8 cellular contexts compared by ENCODE assay signal in the genomic region with DNA sequence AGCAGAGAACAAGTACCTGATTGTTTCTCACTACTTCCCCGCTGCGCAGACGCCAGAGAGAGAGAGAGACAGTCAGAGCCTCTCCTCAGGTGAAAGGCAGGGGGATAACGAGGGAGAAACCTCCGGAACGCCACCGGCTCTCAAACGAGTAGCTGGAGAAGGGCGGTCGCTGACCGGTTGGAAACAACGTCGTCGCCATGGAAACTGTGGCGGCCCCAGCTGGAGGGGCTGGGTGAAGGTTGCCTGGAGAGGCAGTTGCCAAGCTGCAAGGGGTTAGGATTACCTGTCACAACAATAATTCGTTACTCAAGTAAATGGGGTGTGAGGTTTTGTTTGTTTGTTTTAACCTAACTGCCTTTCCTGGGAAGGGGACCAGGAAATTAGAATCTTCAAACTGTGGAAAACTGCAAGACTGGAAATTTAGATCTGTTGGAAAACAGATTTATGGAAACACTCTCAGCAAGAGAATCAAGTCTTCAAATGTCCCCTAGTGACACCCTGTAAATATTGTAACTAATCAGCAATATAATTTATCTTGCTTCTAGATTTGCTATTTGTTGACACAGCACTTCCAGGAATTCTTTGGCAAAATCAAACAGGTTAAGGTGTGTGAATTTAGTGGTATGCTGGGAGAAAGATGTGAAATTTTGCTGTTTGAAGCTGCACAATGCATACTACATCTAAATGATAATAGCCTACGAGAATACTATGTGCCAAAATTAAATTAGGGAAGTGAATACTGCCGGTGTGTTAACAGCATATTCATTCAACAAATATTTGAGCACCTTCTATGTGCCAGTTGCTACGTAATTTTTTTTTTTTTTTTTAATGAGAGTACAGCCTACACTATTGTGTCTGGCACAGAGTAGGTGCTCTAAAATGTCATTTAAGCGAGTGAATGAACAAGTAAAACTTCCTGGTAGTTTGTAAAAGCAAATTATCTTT. TPM values are rescaled to one million over a fixed set of nuclear protein-coding genes. Genes with fewer than 3 reads are reported as not detected.
DNase-seq lines count a peak whose midpoint lies in the region; ATAC-seq and TF ChIP-seq lines count a peak whose summit lies in the region.

A gene with protein sequence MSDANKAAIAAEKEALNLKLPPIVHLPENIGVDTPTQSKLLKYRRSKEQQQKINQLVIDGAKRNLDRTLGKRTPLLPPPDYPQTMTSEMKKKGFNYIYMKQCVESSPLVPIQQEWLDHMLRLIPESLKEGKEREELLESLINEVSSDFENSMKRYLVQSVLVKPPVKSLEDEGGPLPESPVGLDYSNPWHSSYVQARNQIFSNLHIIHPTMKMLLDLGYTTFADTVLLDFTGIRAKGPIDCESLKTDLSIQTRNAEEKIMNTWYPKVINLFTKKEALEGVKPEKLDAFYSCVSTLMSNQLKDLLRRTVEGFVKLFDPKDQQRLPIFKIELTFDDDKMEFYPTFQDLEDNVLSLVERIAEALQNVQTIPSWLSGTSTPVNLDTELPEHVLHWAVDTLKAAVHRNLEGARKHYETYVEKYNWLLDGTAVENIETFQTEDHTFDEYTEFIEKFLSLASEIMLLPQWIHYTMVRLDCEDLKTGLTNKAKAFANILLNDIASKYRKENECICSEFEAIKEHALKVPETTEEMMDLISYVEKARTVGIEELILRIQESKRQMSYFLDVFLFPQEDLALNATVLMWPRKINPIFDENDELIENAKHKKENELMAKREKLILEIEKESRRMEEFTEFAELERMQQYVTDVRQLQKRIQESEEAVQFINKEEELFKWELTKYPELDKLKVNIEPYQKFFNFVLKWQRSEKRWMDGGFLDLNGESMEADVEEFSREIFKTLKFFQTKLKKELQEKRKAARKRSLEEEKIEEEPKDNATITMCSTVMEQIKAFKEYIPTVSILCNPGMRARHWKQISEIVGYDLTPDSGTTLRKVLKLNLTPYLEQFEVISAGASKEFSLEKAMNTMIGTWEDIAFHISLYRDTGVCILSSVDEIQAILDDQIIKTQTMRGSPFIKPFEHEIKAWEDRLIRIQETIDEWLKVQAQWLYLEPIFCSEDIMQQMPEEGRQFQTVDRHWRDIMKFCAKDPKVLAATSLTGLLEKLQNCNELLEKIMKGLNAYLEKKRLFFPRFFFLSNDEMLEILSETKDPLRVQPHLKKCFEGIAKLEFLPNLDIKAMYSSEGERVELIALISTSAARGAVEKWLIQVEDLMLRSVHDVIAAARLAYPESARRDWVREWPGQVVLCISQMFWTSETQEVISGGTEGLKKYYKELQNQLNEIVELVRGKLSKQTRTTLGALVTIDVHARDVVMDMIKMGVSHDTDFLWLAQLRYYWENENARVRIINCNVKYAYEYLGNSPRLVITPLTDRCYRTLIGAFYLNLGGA (N-terminal part only) (minus strand): TSS at position 164 of the 945 bp plus-strand sequence. CDS start 1,474 bp downstream, outside the sequence.

- no peak within 1 kb of the TSS for H3K27ac Mint-ChIP-seq in activated naive CD4-positive, alpha-beta T cell treated with anti-CD3 and anti-CD28 coated beads, Interleukin-2, amount 10 ng/mL, durations not matched to agents 7 days and 5 days
- no peak within 1 kb of the TSS for H3K27ac Mint-ChIP-seq in activated naive CD4-positive, alpha-beta T cell treated with anti-CD3 and anti-CD28 coated beads, Interleukin-2, amount 50 U/mL, for 72 hours
- peak within 1 kb of the TSS; percentile 8 for H3K27ac Mint-ChIP-seq in memory B cell
- no peak within 1 kb of the TSS for H3K27ac Mint-ChIP-seq in activated T-helper 17 cell treated with anti-CD3 and anti-CD28 coated beads, Interleukin-2, amount 50 U/mL, for 72 hours

- no peaks in the 10 kb centered on the region for H3K9me3 ChIP-seq in colonic mucosa

- DNase-seq in activated naive CD4-positive, alpha-beta T cell treated with anti-CD3 and anti-CD28 coated beads, Interleukin-2, amount 10 ng/mL, durations not matched to agents 7 days and 5 days = peak; percentile 38
- no peak for DNase-seq in activated naive CD4-positive, alpha-beta T cell treated with anti-CD3 and anti-CD28 coated beads, Interleukin-2, amount 50 U/mL, for 72 hours (ENCODE audit: low spot score in 2 of 2)
- DNase-seq in NCI-H2196 treated with DMSO at 0.1 percent for 48 hours (lab: John Stamatoyannopoulos, UW; ENCODE audit: unreplicated experiment) (peak; percentile 30), colonic mucosa (peak; percentile 55), memory B cell (ENCODE audit: low spot score in 2 of 2) (no peak), dedifferentiated amniotic fluid mesenchymal stem cell (ENCODE audit: extremely low spot score) (no peak)

- no peaks in the 10 kb centered on the region for H3K36me3 ChIP-seq in colonic mucosa

- H3K4me3 ChIP-seq in colonic mucosa = peak within 1 kb of the TSS; percentile 23

- H3K36me3 Mint-ChIP-seq in activated naive CD4-positive, alpha-beta T cell treated with anti-CD3 and anti-CD28 coated beads, Interleukin-2, amount 10 ng/mL, durations not matched to agents 7 days and 5 days = no peaks in the 10 kb centered on the region
- H3K36me3 Mint-ChIP-seq in activated naive CD4-positive, alpha-beta T cell treated with anti-CD3 and anti-CD28 coated beads, Interleukin-2, amount 50 U/mL, for 72 hours = no peaks in the 10 kb centered on the region
- H3K36me3 Mint-ChIP-seq in memory B cell = no peaks in the 10 kb centered on the region
- no peaks in the 10 kb centered on the region for H3K36me3 Mint-ChIP-seq in activated T-helper 17 cell treated with anti-CD3 and anti-CD28 coated beads, Interleukin-2, amount 50 U/mL, for 72 hours (ENCODE audit: low read depth)

- no peak within 1 kb of the TSS for H3K4me3 Mint-ChIP-seq in activated naive CD4-positive, alpha-beta T cell treated with anti-CD3 and anti-CD28 coated beads, Interleukin-2, amount 10 ng/mL, durations not matched to agents 7 days and 5 days
- H3K4me3 Mint-ChIP-seq in memory B cell = peak within 1 kb of the TSS; percentile 58
- H3K4me3 Mint-ChIP-seq in activated T-helper 17 cell treated with anti-CD3 and anti-CD28 coated beads, Interleukin-2, amount 50 U/mL, for 72 hours = no peak within 1 kb of the TSS

- H3K9me3 Mint-ChIP-seq in activated naive CD4-positive, alpha-beta T cell treated with anti-CD3 and anti-CD28 coated beads, Interleukin-2, amount 10 ng/mL, durations not matched to agents 7 days and 5 days = no peaks in the 10 kb centered on the region
- H3K9me3 Mint-ChIP-seq in activated naive CD4-positive, alpha-beta T cell treated with anti-CD3 and anti-CD28 coated beads, Interleukin-2, amount 50 U/mL, for 72 hours = no peaks in the 10 kb centered on the region
- no peaks in the 10 kb centered on the region for H3K9me3 Mint-ChIP-seq in memory B cell
- no peaks in the 10 kb centered on the region for H3K9me3 Mint-ChIP-seq in activated T-helper 17 cell treated with anti-CD3 and anti-CD28 coated beads, Interleukin-2, amount 50 U/mL, for 72 hours

- CTCF ChIA-PET in activated naive CD4-positive, alpha-beta T cell treated with anti-CD3 and anti-CD28 coated beads, Interleukin-2, amount 10 ng/mL, durations not matched to agents 7 days and 5 days (lab: Charles Lee) = interaction anchor here (0.5 kb wide), 1 partner anchor 9 kb away, joined by 3 read pairs; no protein-coding TSS in a partner anchor

- peaks cover 6% of the 10 kb centered on the region for H3K4me1 ChIP-seq in colonic mucosa

- no peak within 1 kb of the TSS for H3K27ac ChIP-seq in colonic mucosa

- H3K27me3 ChIP-seq in colonic mucosa = no peaks in the 10 kb centered on the region

- ATAC-seq in activated naive CD4-positive, alpha-beta T cell treated with anti-CD3 and anti-CD28 coated beads, Interleukin-2, amount 50 U/mL, for 72 hours = no peak
- ATAC-seq in memory B cell (ENCODE audit: low read depth) = peak; percentile 83
- ATAC-seq in activated T-helper 17 cell treated with anti-CD3 and anti-CD28 coated beads, Interleukin-2, amount 50 U/mL, for 72 hours (replicated peaks) = no peak
- ATAC-seq in HG03354 (IDR thresholded peaks at IDR 0.05; ENCODE audit: poor library complexity, severe bottlenecking, unreplicated experiment) = no peak

- peaks cover 6% of the 10 kb centered on the region for H3K27me3 Mint-ChIP-seq in activated naive CD4-positive, alpha-beta T cell treated with anti-CD3 and anti-CD28 coated beads, Interleukin-2, amount 10 ng/mL, durations not matched to agents 7 days and 5 days
- H3K27me3 Mint-ChIP-seq in memory B cell = no peaks in the 10 kb centered on the region
- H3K27me3 Mint-ChIP-seq in activated T-helper 17 cell treated with anti-CD3 and anti-CD28 coated beads, Interleukin-2, amount 50 U/mL, for 72 hours = peaks cover 7% of the 10 kb centered on the region

- no peak for TF ChIP-seq CTCF in colonic mucosa (IDR thresholded peaks at IDR 0.05)

- intact Hi-C loops in colonic mucosa (cut with DNase I) = no loop called here

- peak within 1 kb of the TSS in 1 of 2 donors; percentile 43 for H3K9ac ChIP-seq in colonic mucosa (ENCODE audit: low read depth in 2 of 2, low read length in 2 of 2)

- H3K4me1 Mint-ChIP-seq in activated naive CD4-positive, alpha-beta T cell treated with anti-CD3 and anti-CD28 coated beads, Interleukin-2, amount 10 ng/mL, durations not matched to agents 7 days and 5 days = peaks cover 9% of the 10 kb centered on the region
- peaks cover 9% of the 10 kb centered on the region for H3K4me1 Mint-ChIP-seq in memory B cell
- H3K4me1 Mint-ChIP-seq in activated T-helper 17 cell treated with anti-CD3 and anti-CD28 coated beads, Interleukin-2, amount 50 U/mL, for 72 hours = no peaks in the 10 kb centered on the region

RNA-seq across cellular contexts. Expression of the gene that starts here (rescaled TPM):
- under 1 TPM; 0.04 to 0.05 TPM for total RNA-seq in activated naive CD4-positive, alpha-beta T cell treated with anti-CD3 and anti-CD28 coated beads, Interleukin-2, amount 50 U/mL, for 72 hours
- total RNA-seq in colonic mucosa = under 1 TPM; 0.02 to 0.05 TPM
- total RNA-seq in activated T-helper 17 cell treated with anti-CD3 and anti-CD28 coated beads, Interleukin-2, amount 50 U/mL, for 72 hours = under 1 TPM in 1 of 2 donors, not detected in 1; 0.08 TPM

Comparison
In these comparisons a context has a peak if more than half of its experiments do, and no peak if none do; other contexts are left out.
1. DNase-seq: peak in activated naive CD4-positive, alpha-beta T cell treated with anti-CD3 and anti-CD28 coated beads, Interleukin-2, amount 10 ng/mL, durations not matched to agents 7 days and 5 days (single experiment) and NCI-H2196 treated with DMSO at 0.1 percent for 48 hours (single experiment); none in activated naive CD4-positive, alpha-beta T cell treated with anti-CD3 and anti-CD28 coated beads, Interleukin-2, amount 50 U/mL, for 72 hours (0 of 2), memory B cell (0 of 2) and dedifferentiated amniotic fluid mesenchymal stem cell (single experiment).
2. Peak in DNase-seq and H3K4me3 ChIP-seq in colonic mucosa; RNA of the gene not detected or under 1 TPM.